4 cellular contexts compared by ENCODE assay signal in the genomic region with DNA sequence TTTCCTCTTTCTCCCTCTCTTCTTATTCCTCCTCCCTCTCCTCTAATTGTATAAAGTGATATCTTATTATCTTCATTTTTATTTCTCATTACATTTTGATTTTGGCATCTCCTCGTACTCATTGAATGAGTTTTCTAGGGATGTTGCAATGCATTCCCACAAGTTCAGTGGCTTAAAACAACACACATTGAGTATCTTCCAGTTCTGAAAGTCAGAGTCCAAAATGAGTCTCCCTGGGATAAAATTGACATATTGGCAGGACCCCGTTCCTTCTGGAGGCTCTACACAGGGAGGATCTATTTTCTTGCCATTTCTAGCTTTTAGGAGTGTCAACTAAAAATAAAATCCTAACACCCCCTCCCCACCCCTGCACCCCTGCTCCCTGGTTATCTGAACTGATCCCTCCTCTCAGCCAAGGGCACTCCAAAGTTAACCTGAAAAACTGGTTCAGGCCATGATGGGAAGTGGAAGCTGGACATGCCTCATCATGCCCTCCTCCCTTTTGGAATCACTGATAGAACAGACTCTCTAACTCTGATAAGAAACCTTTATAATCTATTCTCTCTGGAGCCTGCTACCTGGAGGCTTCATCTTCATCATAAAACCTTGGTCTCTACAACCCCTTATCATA. TPM values are rescaled to one million over a fixed set of nuclear protein-coding genes. Genes with fewer than 3 reads are reported as not detected.
"Had no signal": no experiment of that assay in that cellular context is flagged by ENCODE, and none has a peak within 500 bp of the region (broad histone marks: within the 10 kb centered on the region; RNA-seq: fewer than 3 reads in every experiment).

No MANE protein-coding gene starts in this region.

RNA-seq across cellular contexts. Expression of a gene that starts 29.5 kb away (rescaled TPM):
- total RNA-seq: activated B cell treated with CpG ODN at 0.5 μM for 24 hours; activated CD8-positive, alpha-beta T cell treated with anti-CD3 and anti-CD28 coated beads for 36 hours; activated T-helper 17 cell treated with anti-CD3 and anti-CD28 coated beads, Interleukin-2, amount 50 U/mL, for 72 hours; T-helper 17 cell had no signal
